21 cellular contexts compared by ENCODE assay signal in genomic region chr7:129123517-129123872, GRCh38. TPM values are rescaled to one million over a fixed set of nuclear protein-coding genes. Genes with fewer than 3 reads are reported as not detected.
DNase-seq lines count a peak whose midpoint lies in the region; ATAC-seq, FAIRE-seq and TF ChIP-seq lines count a peak whose summit lies in the region.
"Had no signal": no experiment of that assay in that cellular context is flagged by ENCODE, and none has a peak within 500 bp of the region (broad histone marks: within the 10 kb centered on the region; RNA-seq: fewer than 3 reads in every experiment).

No MANE protein-coding gene starts in this region.

- H3K4me3 ChIP-seq in kidney (ENCODE audit: low read length in 2 of 2) = no peak overlapping the region
- H3K4me3 ChIP-seq: A549, SJCRH30, smooth muscle cell, upper lobe of left lung had no signal

- no peaks in the 10 kb centered on the region for H3K36me3 ChIP-seq in kidney (ENCODE audit: control insufficient read depth in 1 of 2, insufficient read depth in 2 of 2, low read length in 2 of 2)
- H3K36me3 ChIP-seq: SJCRH30, upper lobe of left lung had no signal

- H3K4me3 Mint-ChIP-seq in activated T-cell treated with anti-CD3 and anti-CD28 coated beads, Interleukin-2, amount 50 U/mL, for 24 hours = no peak overlapping the region
- H3K4me3 Mint-ChIP-seq in stimulated activated memory B cell treated with anti-CD40 and anti-IgM and Interleukin-4, amounts not matched to agents 10 μg/mL and 1 μg/mL and 100 μg/mL, for 72 hours = peak overlapping the region; percentile 66
- H3K4me3 Mint-ChIP-seq: CD4-positive, alpha-beta memory T cell had no signal

- no peak overlapping the region for H3K9ac ChIP-seq in kidney (ENCODE audit: low read length in 2 of 2)

- H3K36me3 Mint-ChIP-seq in activated T-cell treated with anti-CD3 and anti-CD28 coated beads, Interleukin-2, amount 50 U/mL, for 24 hours (ENCODE audit: low read depth) = peaks cover 5% of the 10 kb centered on the region
- H3K36me3 Mint-ChIP-seq in stimulated activated memory B cell treated with anti-CD40 and anti-IgM and Interleukin-4, amounts not matched to agents 10 μg/mL and 1 μg/mL and 100 μg/mL, for 72 hours = peaks cover 9% of the 10 kb centered on the region
- H3K36me3 Mint-ChIP-seq: CD4-positive, alpha-beta memory T cell had no signal

- intact Hi-C loops in kidney (cut with DNase I) = no loop called here

- no peak for DNase-seq in activated T-cell treated with anti-CD3 and anti-CD28 coated beads, Interleukin-2, amount 50 U/mL, for 24 hours
- no peak for DNase-seq in activated T-cell treated with anti-CD3 and anti-CD28 coated beads, Interleukin-2, amount 50 U/mL, for 1 hour
- DNase-seq in NAMALWA (ENCODE audit: low spot score) (no peak), kidney (no peak)
- DNase-seq: caudate nucleus; CD4-positive, alpha-beta memory T cell; GOT3; left ventricle myocardium superior; NCI-H2029; NCI-H510A treated with DMSO at 0.1 percent for 48 hours; posterior cingulate gyrus; SJCRH30; upper lobe of left lung had no signal

- H3K4me1 ChIP-seq in kidney (ENCODE audit: control insufficient read depth in 1 of 2, insufficient read depth in 1 of 2, low read depth in 1 of 2, low read length in 2 of 2) = peaks cover 0 to 7% of the 10 kb centered on the region in 2 donors
- H3K4me1 ChIP-seq: A549, SJCRH30 had no signal

- H3K27ac ChIP-seq in kidney (ENCODE audit: low read depth in 2 of 2, low read length in 2 of 2) = no peak overlapping the region
- H3K27ac ChIP-seq: A549, SJCRH30, upper lobe of left lung had no signal

- peaks cover 8% of the 10 kb centered on the region for H3K27me3 Mint-ChIP-seq in activated T-cell treated with anti-CD3 and anti-CD28 coated beads, Interleukin-2, amount 50 U/mL, for 24 hours
- H3K27me3 Mint-ChIP-seq in stimulated activated memory B cell treated with anti-CD40 and anti-IgM and Interleukin-4, amounts not matched to agents 10 μg/mL and 1 μg/mL and 100 μg/mL, for 72 hours = no peaks in the 10 kb centered on the region
- H3K27me3 Mint-ChIP-seq: stimulated activated naive CD8-positive, alpha-beta T cell treated with anti-CD3 and anti-CD28 coated beads, Interleukin-15, Interleukin-2, amounts not matched to agents 100 ng/mL and 50 ng/mL, for 24 hours had no signal

- FAIRE-seq in kidney (lab: Jason Lieb, UNC) = no peak
- FAIRE-seq: A549, TTC549 had no signal

- TF ChIP-seq CTCF in kidney (IDR thresholded peaks at IDR 0.05; ENCODE audit: borderline replicate concordance, extremely low read depth, insufficient read depth) = no peak

- peaks cover 0 to 10% of the 10 kb centered on the region in 2 donors for H3K9me3 ChIP-seq in kidney (ENCODE audit: control insufficient read depth in 1 of 2, low read length in 2 of 2)
- H3K9me3 ChIP-seq: SJCRH30 had no signal

- H3K27ac Mint-ChIP-seq in activated T-cell treated with anti-CD3 and anti-CD28 coated beads, Interleukin-2, amount 50 U/mL, for 24 hours = peak overlapping the region; percentile 79
- peak overlapping the region; percentile 99 for H3K27ac Mint-ChIP-seq in stimulated activated memory B cell treated with anti-CD40 and anti-IgM and Interleukin-4, amounts not matched to agents 10 μg/mL and 1 μg/mL and 100 μg/mL, for 72 hours

- peaks cover 24% of the 10 kb centered on the region for H3K4me1 Mint-ChIP-seq in activated T-cell treated with anti-CD3 and anti-CD28 coated beads, Interleukin-2, amount 50 U/mL, for 24 hours (ENCODE audit: low read depth)
- H3K4me1 Mint-ChIP-seq in stimulated activated memory B cell treated with anti-CD40 and anti-IgM and Interleukin-4, amounts not matched to agents 10 μg/mL and 1 μg/mL and 100 μg/mL, for 72 hours = peaks cover 41% of the 10 kb centered on the region

- peak; percentile 31 for ATAC-seq in GM21526 (IDR thresholded peaks at IDR 0.05; ENCODE audit: low FRiP score, unreplicated experiment)
- peak; percentile 20 for ATAC-seq in HG03095 (IDR thresholded peaks at IDR 0.05; ENCODE audit: unreplicated experiment)
- ATAC-seq in stimulated activated memory B cell treated with anti-CD40 and anti-IgM and Interleukin-4, amounts not matched to agents 10 μg/mL and 1 μg/mL and 100 μg/mL, for 72 hours = no peak
- ATAC-seq in HG03442 (IDR thresholded peaks at IDR 0.05; ENCODE audit: unreplicated experiment) = no peak
- ATAC-seq: A549, left ventricle myocardium superior had no signal

- H3K9me3 Mint-ChIP-seq in activated T-cell treated with anti-CD3 and anti-CD28 coated beads, Interleukin-2, amount 50 U/mL, for 24 hours = peaks cover 14% of the 10 kb centered on the region
- H3K9me3 Mint-ChIP-seq in stimulated activated memory B cell treated with anti-CD40 and anti-IgM and Interleukin-4, amounts not matched to agents 10 μg/mL and 1 μg/mL and 100 μg/mL, for 72 hours = peaks cover 6% of the 10 kb centered on the region

RNA-seq across cellular contexts. Expression of gene TSPAN33, which starts 21.0 kb away (rescaled TPM):
- total RNA-seq in kidney = 54.9 TPM
- 316 TPM for polyA plus RNA-seq in kidney (ENCODE audit: insufficient read depth, low read depth, low replicate concordance)

Comparison
In these comparisons a context has a peak if more than half of its experiments do, and no peak if none do; other contexts are left out.
1. ATAC-seq: peak in GM21526 (single experiment) and HG03095 (single experiment); none in stimulated activated memory B cell treated with anti-CD40 and anti-IgM and Interleukin-4, amounts not matched to agents 10 μg/mL and 1 μg/mL and 100 μg/mL, for 72 hours (single experiment) and HG03442 (single experiment).